Comparison of ENCODE assay signal across 22 cellular contexts in the genomic region with DNA sequence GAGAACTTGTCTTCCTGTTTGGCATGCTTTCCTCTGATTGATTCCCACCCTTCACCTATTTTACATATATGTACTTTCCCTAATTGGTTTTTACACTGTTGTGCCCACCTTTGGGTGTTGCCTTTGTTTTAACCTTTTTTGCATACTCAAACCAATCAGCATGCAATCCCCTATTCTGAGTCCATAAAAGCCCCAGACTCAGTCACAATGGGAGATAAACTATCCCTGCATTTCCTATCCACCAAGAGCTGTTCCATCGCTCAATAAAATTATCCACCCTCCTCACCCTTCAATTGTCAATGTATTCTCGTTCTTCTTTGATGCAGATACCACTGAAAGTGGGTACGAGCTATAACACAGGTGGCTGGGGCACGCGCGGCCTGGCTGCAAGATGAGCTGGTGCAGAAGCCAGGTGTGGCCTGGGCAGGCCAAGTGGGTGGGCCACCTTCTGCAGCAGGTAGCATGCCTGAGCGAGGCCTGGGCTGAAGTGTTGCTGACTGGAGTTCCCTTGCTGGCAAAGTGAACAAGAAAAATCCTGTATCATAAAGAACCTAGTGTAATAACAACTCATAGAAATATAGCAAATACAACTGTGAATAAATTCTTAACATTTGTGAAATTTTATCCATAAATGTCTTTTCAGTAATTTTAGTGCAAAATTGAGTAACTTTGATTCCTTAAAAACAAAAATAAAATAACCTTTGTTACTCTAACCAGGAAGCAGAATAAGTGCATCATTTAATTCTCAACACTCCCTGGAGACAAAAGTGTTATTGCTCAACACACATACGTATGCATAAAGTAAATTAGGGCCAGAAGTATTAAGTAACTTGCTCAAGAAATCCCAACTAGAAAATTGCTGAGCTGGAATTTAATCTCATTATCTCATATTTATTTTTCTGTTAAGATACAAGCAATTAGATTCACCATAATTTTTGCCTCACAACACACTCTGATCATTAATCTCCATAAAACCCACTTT.
DNase-seq lines count a peak whose midpoint lies in the region; ATAC-seq and TF ChIP-seq lines count a peak whose summit lies in the region.
"Had no signal": no experiment of that assay in that cellular context is flagged by ENCODE, and none has a peak within 500 bp of the region (broad histone marks: within the 10 kb centered on the region; RNA-seq: fewer than 3 reads in every experiment).

No MANE protein-coding gene starts in this region.

- H3K4me3 ChIP-seq in H7 (ENCODE audit: insufficient read depth, low read depth, low read length), result no peak overlapping the region
- no peak overlapping the region for H3K4me3 ChIP-seq in adipocyte (ENCODE audit: low read length)
- H3K4me3 ChIP-seq in fibroblast of mammary gland (ENCODE audit: control insufficient read depth, low read depth, low read length), result no peak overlapping the region
- H3K4me3 ChIP-seq in neuronal stem cell (ENCODE audit: low read length in 2 of 2), result no peak overlapping the region
- H3K4me3 ChIP-seq in OCI-LY7 (ENCODE audit: low read depth, low read length, poor library complexity, severe bottlenecking), result no peak overlapping the region
- H3K4me3 ChIP-seq: PC-9 had no signal

- TF ChIP-seq CTCF in fibroblast of mammary gland (conservative IDR thresholded peaks at IDR 0.05; ENCODE audit: control insufficient read depth, insufficient read depth, low read depth, low read length) (no peak), OCI-LY7 (conservative IDR thresholded peaks at IDR 0.05; ENCODE audit: low read length) (no peak)

- H2BK5ac ChIP-seq in neuronal stem cell (ENCODE audit: low read length), result no peak overlapping the region

- no peak overlapping the region for H3K18ac ChIP-seq in neuronal stem cell (ENCODE audit: low read length)

- H3K4me1 Mint-ChIP-seq in activated CD4-positive, alpha-beta T cell treated with anti-CD3 and anti-CD28 coated beads, Interleukin-2, amount 10 ng/mL, durations not matched to agents 24 days and 14 days, result no peaks in the 10 kb centered on the region
- H3K4me1 Mint-ChIP-seq: CD4-positive, CD25-positive, alpha-beta regulatory T cell had no signal

- H3K9ac ChIP-seq in adipocyte (ENCODE audit: low read length) (no peak overlapping the region), neuronal stem cell (ENCODE audit: low read depth, low read length, poor library complexity) (no peak overlapping the region)

- POLR2A ChIA-PET in OCI-LY7 (lab: Charles Lee), result interaction anchor here (0.7 kb wide), 1 partner anchor 9 kb away, joined by 3 read pairs; no protein-coding TSS in a partner anchor

- H3K23ac ChIP-seq in neuronal stem cell (ENCODE audit: low read depth, low read length, poor library complexity), result peak overlapping the region; percentile 80

- no peaks in the 10 kb centered on the region for H3K27me3 ChIP-seq in H7 (ENCODE audit: control insufficient read depth, insufficient read depth, low read length)
- H3K27me3 ChIP-seq in adipocyte (replicated peaks; ENCODE audit: control insufficient read depth, insufficient read depth, low read length), result no peaks in the 10 kb centered on the region
- no peaks in the 10 kb centered on the region for H3K27me3 ChIP-seq in neuronal stem cell (ENCODE audit: control insufficient read depth in 3 of 3, insufficient read depth in 3 of 3, low read depth in 1 of 3, low read length in 3 of 3)

- CTCF ChIA-PET in OCI-LY7 (lab: Charles Lee; ENCODE audit: unreplicated experiment), result no interaction called here

- H4K20me1 ChIP-seq in OCI-LY7 (ENCODE audit: insufficient read depth, low read length), result no peaks in the 10 kb centered on the region

- H3K4me1 ChIP-seq in adipocyte (ENCODE audit: control insufficient read depth, insufficient read depth, low read length), result no peaks in the 10 kb centered on the region
- H3K4me1 ChIP-seq in neuronal stem cell (ENCODE audit: control insufficient read depth in 2 of 2, insufficient read depth in 1 of 2, low read depth in 1 of 2, low read length in 2 of 2), result no peaks in the 10 kb centered on the region
- no peaks in the 10 kb centered on the region for H3K4me1 ChIP-seq in OCI-LY7 (ENCODE audit: insufficient read depth, low read length, poor library complexity, severe bottlenecking)

- no peak overlapping the region for H2BK15ac ChIP-seq in neuronal stem cell (ENCODE audit: low read length)

- no peaks in the 10 kb centered on the region for H3K9me3 Mint-ChIP-seq in activated CD4-positive, alpha-beta T cell treated with anti-CD3 and anti-CD28 coated beads, Interleukin-2, amount 10 ng/mL, durations not matched to agents 24 days and 14 days

- no peaks in the 10 kb centered on the region for H3K9me3 ChIP-seq in adipocyte (ENCODE audit: control insufficient read depth, low read length)
- no peaks in the 10 kb centered on the region for H3K9me3 ChIP-seq in neuronal stem cell (replicated peaks in 1 of 2; ENCODE audit: control insufficient read depth in 2 of 2, insufficient read depth in 1 of 2, low read depth in 1 of 2, low read length in 2 of 2)
- H3K9me3 ChIP-seq in OCI-LY7 (ENCODE audit: low read length), result 0 out of 2 replicates have a peak, but pooled peaks cover 4% of the 10 kb centered on the region

- BruUV-seq in OCI-LY7 (replicated peaks; lab: Mats Ljungman, UMichigan), result no TSS peak

- H2AFZ ChIP-seq in neuronal stem cell (ENCODE audit: low read length) (no peak overlapping the region), OCI-LY7 (ENCODE audit: low read length) (no peak overlapping the region)
- H2AFZ ChIP-seq: PC-9 had no signal

- ATAC-seq in HG03039 (IDR thresholded peaks at IDR 0.05; ENCODE audit: unreplicated experiment), result no peak
- ATAC-seq: HCT116, SK-N-SH treated with all-trans-retinoic acid at 6 μM for 48 hours had no signal

- no CpG with 5 or more reads among the region's 8 CpGs for WGBS in neuronal stem cell (ENCODE audit: extremely low coverage in 2 of 2, insufficient read length in 2 of 2, insufficient replicate concordance in 1 of 2), 2 donors

- no peaks in the 10 kb centered on the region for H3K79me2 ChIP-seq in OCI-LY7 (ENCODE audit: insufficient read depth, low read depth, low read length)

- H3K79me1 ChIP-seq in neuronal stem cell (ENCODE audit: low read depth, low read length), result no peaks in the 10 kb centered on the region

- no peak overlapping the region for H3K27ac Mint-ChIP-seq in activated CD4-positive, alpha-beta T cell treated with anti-CD3 and anti-CD28 coated beads, Interleukin-2, amount 10 ng/mL, durations not matched to agents 24 days and 14 days
- H3K27ac Mint-ChIP-seq: CD4-positive, CD25-positive, alpha-beta regulatory T cell had no signal

- H3K4me2 ChIP-seq in neuronal stem cell (ENCODE audit: insufficient read depth, low read length, poor library complexity, severe bottlenecking) (no peak overlapping the region), OCI-LY7 (ENCODE audit: low read length) (no peak overlapping the region)
- H3K4me2 ChIP-seq: PC-9 had no signal

- H2BK120ac ChIP-seq in neuronal stem cell (ENCODE audit: low read depth, low read length), result no peak overlapping the region

- H3K27me3 Mint-ChIP-seq in activated CD4-positive, alpha-beta T cell treated with anti-CD3 and anti-CD28 coated beads, Interleukin-2, amount 10 ng/mL, durations not matched to agents 24 days and 14 days, result no peaks in the 10 kb centered on the region
- H3K27me3 Mint-ChIP-seq: CD4-positive, CD25-positive, alpha-beta regulatory T cell had no signal

- H3K36me3 ChIP-seq in H7 (replicated peaks; ENCODE audit: control insufficient read depth, insufficient read depth, low read length), result no peaks in the 10 kb centered on the region
- H3K36me3 ChIP-seq in adipocyte (ENCODE audit: control insufficient read depth, insufficient read depth, low read length, severe bottlenecking), result no peaks in the 10 kb centered on the region
- H3K36me3 ChIP-seq in neuronal stem cell (replicated peaks in 1 of 2; ENCODE audit: control insufficient read depth in 2 of 2, insufficient read depth in 2 of 2, low read length in 2 of 2), result no peaks in the 10 kb centered on the region
- no peaks in the 10 kb centered on the region for H3K36me3 ChIP-seq in OCI-LY7 (ENCODE audit: insufficient read depth, low read length)

- intact Hi-C loops in OCI-LY7 (cut with micrococcal nuclease; ENCODE audit: unreplicated experiment), result no loop called here
- intact Hi-C loops in activated CD4-positive, alpha-beta T cell treated with anti-CD3 and anti-CD28 coated beads, Interleukin-2, amount 10 ng/mL, durations not matched to agents 24 days and 14 days (cut with micrococcal nuclease), result no loop called here

- no peak overlapping the region for H4K91ac ChIP-seq in neuronal stem cell (ENCODE audit: low read depth, low read length, poor library complexity)

- H3K36me3 Mint-ChIP-seq in activated CD4-positive, alpha-beta T cell treated with anti-CD3 and anti-CD28 coated beads, Interleukin-2, amount 10 ng/mL, durations not matched to agents 24 days and 14 days (ENCODE audit: low read depth), result no peaks in the 10 kb centered on the region
- H3K36me3 Mint-ChIP-seq: CD4-positive, CD25-positive, alpha-beta regulatory T cell had no signal

- H3K27ac ChIP-seq in neuronal stem cell (replicated peaks; ENCODE audit: low read length) (no peak overlapping the region), OCI-LY7 (ENCODE audit: low read depth, low read length, poor library complexity, severe bottlenecking) (no peak overlapping the region)
- H3K27ac ChIP-seq: PC-9 had no signal

- no peaks in the 10 kb centered on the region for H3K9me2 ChIP-seq in OCI-LY7 (ENCODE audit: insufficient read depth, low read length)

- no peak overlapping the region for H4K8ac ChIP-seq in neuronal stem cell (ENCODE audit: low read depth, low read length)

- no peak overlapping the region for H3K14ac ChIP-seq in neuronal stem cell (ENCODE audit: low read length)

- no peak overlapping the region for H3K4ac ChIP-seq in neuronal stem cell (ENCODE audit: low read length)

- no peak overlapping the region for H2AK5ac ChIP-seq in neuronal stem cell (ENCODE audit: low read depth, low read length)

- DNase-seq in H7 (peak; percentile 6), adipocyte (ENCODE audit: low read depth) (peak; percentile 72), fibroblast of mammary gland (ENCODE audit: low read depth) (peak; percentile 1), neuronal stem cell (ENCODE audit: low spot score) (no peak), OCI-LY7 (ENCODE audit: low spot score) (no peak), NCI-H748 (lab: John Stamatoyannopoulos, UW; ENCODE audit: unreplicated experiment) (no peak)
- DNase-seq in activated CD4-positive, alpha-beta T cell treated with anti-CD3 and anti-CD28 coated beads, Interleukin-2, amount 10 ng/mL, durations not matched to agents 24 days and 14 days, result no peak
- DNase-seq: CD4-positive, CD25-positive, alpha-beta regulatory T cell; DMS79; Kasumi-1; NCI-H1417; NCI-H1694 treated with DMSO at 0.1 percent for 48 hours; NCI-H2081 treated with DMSO at 0.1 percent for 48 hours; NCI-H2171 treated with DMSO at 0.1 percent for 48 hours; NCI-H446; NCI-H526; PC-9; RPMI8226; SIG-M5 had no signal

- no peak overlapping the region for H2BK12ac ChIP-seq in neuronal stem cell (ENCODE audit: low read length)

- no peak overlapping the region for H3K4me3 Mint-ChIP-seq in activated CD4-positive, alpha-beta T cell treated with anti-CD3 and anti-CD28 coated beads, Interleukin-2, amount 10 ng/mL, durations not matched to agents 24 days and 14 days
- H3K4me3 Mint-ChIP-seq: CD4-positive, CD25-positive, alpha-beta regulatory T cell had no signal

Comparison
In these comparisons a context has a peak if more than half of its experiments do, and no peak if none do; other contexts are left out.
1. DNase-seq: peak in H7 (single experiment), adipocyte (single experiment) and fibroblast of mammary gland (single experiment); none in neuronal stem cell (single experiment), OCI-LY7 (single experiment), activated CD4-positive, alpha-beta T cell treated with anti-CD3 and anti-CD28 coated beads, Interleukin-2, amount 10 ng/mL, durations not matched to agents 24 days and 14 days (single experiment) and NCI-H748 (single experiment).